In the genomic region with DNA sequence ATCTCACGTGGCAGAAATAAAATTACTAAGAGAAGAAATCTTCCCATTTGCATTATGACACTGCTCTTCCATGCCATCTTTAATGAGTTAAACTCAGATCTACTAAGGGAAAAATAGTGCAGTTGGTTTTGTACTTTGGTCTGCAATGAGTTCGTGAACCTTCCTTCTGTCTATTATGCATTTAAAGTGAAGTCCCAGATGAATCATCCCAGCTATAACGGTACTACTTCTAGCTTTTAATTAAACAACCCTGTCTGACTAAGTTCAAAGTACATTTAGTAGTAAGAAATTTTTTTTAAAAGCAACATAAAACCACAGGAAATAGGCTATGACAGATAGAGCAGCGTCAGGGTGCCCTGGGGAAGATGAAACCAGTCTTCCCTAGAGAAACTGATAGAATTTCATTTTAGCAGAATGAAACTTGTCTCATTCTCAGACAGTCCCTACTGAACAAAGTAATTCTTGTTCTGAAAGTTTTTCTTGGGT, we compare ENCODE assay signal across 2 cellular contexts.
TF ChIP-seq lines count a peak whose summit lies in the region.

No MANE protein-coding gene starts in this region.

TF ChIP-seq in GM23338, 12 proteins besides CTCF, POLR2A, EP300 and RAD21:
- TF ChIP-seq STAT1 (IDR thresholded peaks at IDR 0.05; ENCODE audit: unreplicated experiment) (no peak), NANOG (IDR thresholded peaks at IDR 0.05; ENCODE audit: borderline replicate concordance) (no peak), JUNB (IDR thresholded peaks at IDR 0.05; ENCODE audit: unreplicated experiment) (no peak), EZH2phosphoT487 (IDR thresholded peaks at IDR 0.05; ENCODE audit: unreplicated experiment) (no peak), ZNF114 (CRISPR knock-in tag; IDR thresholded peaks at IDR 0.05) (no peak), EZH2 (IDR thresholded peaks at IDR 0.05; ENCODE audit: low read depth, unreplicated experiment) (no peak)
- TF ChIP-seq, protein P1, sequence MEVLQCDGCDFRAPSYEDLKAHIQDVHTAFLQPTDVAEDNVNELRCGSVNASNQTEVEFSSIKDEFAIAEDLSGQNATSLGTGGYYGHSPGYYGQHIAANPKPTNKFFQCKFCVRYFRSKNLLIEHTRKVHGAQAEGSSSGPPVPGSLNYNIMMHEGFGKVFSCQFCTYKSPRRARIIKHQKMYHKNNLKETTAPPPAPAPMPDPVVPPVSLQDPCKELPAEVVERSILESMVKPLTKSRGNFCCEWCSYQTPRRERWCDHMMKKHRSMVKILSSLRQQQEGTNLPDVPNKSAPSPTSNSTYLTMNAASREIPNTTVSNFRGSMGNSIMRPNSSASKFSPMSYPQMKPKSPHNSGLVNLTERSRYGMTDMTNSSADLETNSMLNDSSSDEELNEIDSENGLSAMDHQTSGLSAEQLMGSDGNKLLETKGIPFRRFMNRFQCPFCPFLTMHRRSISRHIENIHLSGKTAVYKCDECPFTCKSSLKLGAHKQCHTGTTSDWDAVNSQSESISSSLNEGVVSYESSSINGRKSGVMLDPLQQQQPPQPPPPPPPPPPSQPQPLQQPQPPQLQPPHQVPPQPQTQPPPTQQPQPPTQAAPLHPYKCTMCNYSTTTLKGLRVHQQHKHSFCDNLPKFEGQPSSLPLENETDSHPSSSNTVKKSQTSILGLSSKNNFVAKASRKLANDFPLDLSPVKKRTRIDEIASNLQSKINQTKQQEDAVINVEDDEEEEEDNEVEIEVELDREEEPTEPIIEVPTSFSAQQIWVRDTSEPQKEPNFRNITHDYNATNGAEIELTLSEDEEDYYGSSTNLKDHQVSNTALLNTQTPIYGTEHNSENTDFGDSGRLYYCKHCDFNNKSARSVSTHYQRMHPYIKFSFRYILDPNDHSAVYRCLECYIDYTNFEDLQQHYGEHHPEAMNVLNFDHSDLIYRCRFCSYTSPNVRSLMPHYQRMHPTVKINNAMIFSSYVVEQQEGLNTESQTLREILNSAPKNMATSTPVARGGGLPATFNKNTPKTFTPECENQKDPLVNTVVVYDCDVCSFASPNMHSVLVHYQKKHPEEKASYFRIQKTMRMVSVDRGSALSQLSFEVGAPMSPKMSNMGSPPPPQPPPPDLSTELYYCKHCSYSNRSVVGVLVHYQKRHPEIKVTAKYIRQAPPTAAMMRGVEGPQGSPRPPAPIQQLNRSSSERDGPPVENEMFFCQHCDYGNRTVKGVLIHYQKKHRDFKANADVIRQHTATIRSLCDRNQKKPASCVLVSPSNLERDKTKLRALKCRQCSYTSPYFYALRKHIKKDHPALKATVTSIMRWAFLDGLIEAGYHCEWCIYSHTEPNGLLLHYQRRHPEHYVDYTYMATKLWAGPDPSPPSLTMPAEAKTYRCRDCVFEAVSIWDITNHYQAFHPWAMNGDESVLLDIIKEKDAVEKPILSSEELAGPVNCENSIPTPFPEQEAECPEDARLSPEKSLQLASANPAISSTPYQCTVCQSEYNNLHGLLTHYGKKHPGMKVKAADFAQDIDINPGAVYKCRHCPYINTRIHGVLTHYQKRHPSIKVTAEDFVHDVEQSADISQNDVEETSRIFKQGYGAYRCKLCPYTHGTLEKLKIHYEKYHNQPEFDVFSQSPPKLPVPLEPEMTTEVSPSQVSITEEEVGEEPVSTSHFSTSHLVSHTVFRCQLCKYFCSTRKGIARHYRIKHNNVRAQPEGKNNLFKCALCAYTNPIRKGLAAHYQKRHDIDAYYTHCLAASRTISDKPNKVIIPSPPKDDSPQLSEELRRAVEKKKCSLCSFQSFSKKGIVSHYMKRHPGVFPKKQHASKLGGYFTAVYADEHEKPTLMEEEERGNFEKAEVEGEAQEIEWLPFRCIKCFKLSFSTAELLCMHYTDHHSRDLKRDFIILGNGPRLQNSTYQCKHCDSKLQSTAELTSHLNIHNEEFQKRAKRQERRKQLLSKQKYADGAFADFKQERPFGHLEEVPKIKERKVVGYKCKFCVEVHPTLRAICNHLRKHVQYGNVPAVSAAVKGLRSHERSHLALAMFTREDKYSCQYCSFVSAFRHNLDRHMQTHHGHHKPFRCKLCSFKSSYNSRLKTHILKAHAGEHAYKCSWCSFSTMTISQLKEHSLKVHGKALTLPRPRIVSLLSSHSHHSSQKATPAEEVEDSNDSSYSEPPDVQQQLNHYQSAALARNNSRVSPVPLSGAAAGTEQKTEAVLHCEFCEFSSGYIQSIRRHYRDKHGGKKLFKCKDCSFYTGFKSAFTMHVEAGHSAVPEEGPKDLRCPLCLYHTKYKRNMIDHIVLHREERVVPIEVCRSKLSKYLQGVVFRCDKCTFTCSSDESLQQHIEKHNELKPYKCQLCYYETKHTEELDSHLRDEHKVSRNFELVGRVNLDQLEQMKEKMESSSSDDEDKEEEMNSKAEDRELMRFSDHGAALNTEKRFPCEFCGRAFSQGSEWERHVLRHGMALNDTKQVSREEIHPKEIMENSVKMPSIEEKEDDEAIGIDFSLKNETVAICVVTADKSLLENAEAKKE (CRISPR knock-in tag; IDR thresholded peaks at IDR 0.05): no peak
- TF ChIP-seq, protein P2, sequence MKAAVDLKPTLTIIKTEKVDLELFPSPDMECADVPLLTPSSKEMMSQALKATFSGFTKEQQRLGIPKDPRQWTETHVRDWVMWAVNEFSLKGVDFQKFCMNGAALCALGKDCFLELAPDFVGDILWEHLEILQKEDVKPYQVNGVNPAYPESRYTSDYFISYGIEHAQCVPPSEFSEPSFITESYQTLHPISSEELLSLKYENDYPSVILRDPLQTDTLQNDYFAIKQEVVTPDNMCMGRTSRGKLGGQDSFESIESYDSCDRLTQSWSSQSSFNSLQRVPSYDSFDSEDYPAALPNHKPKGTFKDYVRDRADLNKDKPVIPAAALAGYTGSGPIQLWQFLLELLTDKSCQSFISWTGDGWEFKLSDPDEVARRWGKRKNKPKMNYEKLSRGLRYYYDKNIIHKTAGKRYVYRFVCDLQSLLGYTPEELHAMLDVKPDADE (IDR thresholded peaks at IDR 0.05): no peak

TF ChIP-seq in endothelial cell of umbilical vein, 7 proteins besides CTCF, POLR2A, EP300 and RAD21:
- TF ChIP-seq JUN (IDR thresholded peaks at IDR 0.05; ENCODE audit: borderline replicate concordance, insufficient read depth, insufficient read length, low read depth) (no peak), FOS (IDR thresholded peaks at IDR 0.05; ENCODE audit: borderline replicate concordance, insufficient read depth, low read length) (peak; percentile 49), EZH2 (IDR thresholded peaks at IDR 0.05; ENCODE audit: borderline replicate concordance, low read depth, low read length, severe bottlenecking) (no peak), GATA2 (IDR thresholded peaks at IDR 0.05; ENCODE audit: insufficient read depth, insufficient read length, low read depth, low read length) (no peak), POLR2AphosphoS5 (IDR thresholded peaks at IDR 0.05; ENCODE audit: insufficient read depth, low read depth, low read length) (no peak), MYC (IDR thresholded peaks at IDR 0.05; ENCODE audit: low read depth, low read length) (no peak)
- TF ChIP-seq, protein P3, sequence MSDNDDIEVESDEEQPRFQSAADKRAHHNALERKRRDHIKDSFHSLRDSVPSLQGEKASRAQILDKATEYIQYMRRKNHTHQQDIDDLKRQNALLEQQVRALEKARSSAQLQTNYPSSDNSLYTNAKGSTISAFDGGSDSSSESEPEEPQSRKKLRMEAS (IDR thresholded peaks at IDR 0.05; ENCODE audit: insufficient read depth, insufficient read length): no peak
